Comparison of ENCODE assay signal across 8 cellular contexts in the genomic region with DNA sequence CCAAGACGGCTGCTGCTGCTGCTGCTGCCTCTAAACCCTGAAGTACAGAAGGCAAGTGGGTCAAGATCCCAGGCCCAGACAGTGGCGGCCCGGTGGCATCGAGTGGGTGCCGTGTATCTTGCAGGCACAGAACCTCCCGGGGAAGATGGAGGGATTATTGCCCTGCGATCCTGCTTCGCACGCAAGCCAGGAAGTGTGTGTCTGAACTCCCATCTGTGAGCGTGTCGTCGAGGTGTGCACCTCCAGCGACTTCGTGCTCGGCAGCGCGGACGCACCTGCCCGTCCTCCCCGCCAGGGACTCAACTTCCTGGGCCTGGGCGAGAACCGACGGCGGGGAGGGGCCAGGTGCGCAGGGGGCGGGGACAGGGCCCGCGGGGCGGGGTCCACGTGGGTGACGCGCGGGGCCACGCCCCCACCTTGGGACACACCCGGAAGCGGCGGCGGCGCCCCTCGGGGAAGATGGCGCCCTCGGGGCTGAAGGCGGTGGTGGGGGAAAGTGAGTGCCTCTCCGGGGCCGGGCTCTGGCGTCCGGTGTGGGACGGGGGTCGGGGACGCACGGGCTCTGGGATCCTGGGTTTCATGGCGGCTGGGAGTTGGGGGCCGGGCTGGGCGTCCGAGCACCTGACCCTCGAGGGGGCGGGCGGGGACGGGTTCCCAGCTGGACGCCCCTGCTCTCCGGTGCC. TPM values are rescaled to one million over a fixed set of nuclear protein-coding genes. Genes with fewer than 3 reads are reported as not detected.
DNase-seq lines count a peak whose midpoint lies in the region; ATAC-seq, FAIRE-seq and TF ChIP-seq lines count a peak whose summit lies in the region.

A gene (plus strand): TSS at position 420 of the 683 bp plus-strand sequence. CDS start 40 bp downstream, at position 460.

- no peak within 1 kb of the TSS for H2AFZ ChIP-seq in astrocyte (ENCODE audit: low read depth, low read length)

- H3K27me3 Mint-ChIP-seq in astrocyte (ENCODE audit: low read depth, unreplicated experiment) = peaks cover 7% of the 10 kb centered on the region

- H3K36me3 ChIP-seq in astrocyte (ENCODE audit: insufficient read depth, low read length) (no peaks in the 10 kb centered on the region), iPS-20b (ENCODE audit: insufficient read depth, low read depth, low read length) (no peaks in the 10 kb centered on the region)

- peak within 1 kb of the TSS; percentile 66 for H3K27ac Mint-ChIP-seq in astrocyte (ENCODE audit: unreplicated experiment)

- peaks cover 1% of the 10 kb centered on the region for H3K36me3 Mint-ChIP-seq in astrocyte (ENCODE audit: low read depth, unreplicated experiment)

- H3K9me3 ChIP-seq in astrocyte (ENCODE audit: insufficient read depth, low read depth, low read length) (peaks cover 5% of the 10 kb centered on the region), iPS-20b (ENCODE audit: insufficient read depth, low read depth, low read length) (no peaks in the 10 kb centered on the region)

- H3K27ac ChIP-seq in astrocyte (ENCODE audit: low read depth, low read length) (no peak within 1 kb of the TSS), iPS-20b (ENCODE audit: low read length) (no peak within 1 kb of the TSS)

- H3K79me2 ChIP-seq in astrocyte (ENCODE audit: insufficient read depth, low read length) = peaks cover 5% of the 10 kb centered on the region

- peak within 1 kb of the TSS; percentile 83 for H3K4me3 Mint-ChIP-seq in astrocyte (ENCODE audit: unreplicated experiment)

- H3K9ac ChIP-seq in astrocyte (ENCODE audit: low read length) (no peak within 1 kb of the TSS), iPS-20b (ENCODE audit: low read depth, low read length) (peak within 1 kb of the TSS; percentile 76)

- H3K4me3 ChIP-seq in astrocyte (ENCODE audit: insufficient read depth, low read depth, low read length) (no peak within 1 kb of the TSS), iPS-20b (ENCODE audit: low read length) (peak within 1 kb of the TSS; percentile 79)

- H4K20me1 ChIP-seq in astrocyte (ENCODE audit: insufficient read depth, low read length) = no peaks in the 10 kb centered on the region

- no peaks in the 10 kb centered on the region for H3K4me1 Mint-ChIP-seq in astrocyte (ENCODE audit: low read depth, unreplicated experiment)

- no peak for TF ChIP-seq CTCF in astrocyte (IDR thresholded peaks at IDR 0.05; ENCODE audit: insufficient read depth, low read depth, low read length)

- H3K4me2 ChIP-seq in astrocyte (ENCODE audit: low read length) = peak within 1 kb of the TSS; percentile 46

- ATAC-seq in GM21528 (IDR thresholded peaks at IDR 0.05; ENCODE audit: low FRiP score, unreplicated experiment) = peak; percentile 47

- H3K27me3 ChIP-seq in astrocyte (ENCODE audit: insufficient read depth, low read length) (peaks cover 13% of the 10 kb centered on the region), iPS-20b (ENCODE audit: insufficient read depth, low read length) (peaks cover 31% of the 10 kb centered on the region)

- H3K4me1 ChIP-seq in astrocyte (ENCODE audit: insufficient read depth, low read length) (no peaks in the 10 kb centered on the region), iPS-20b (ENCODE audit: insufficient read depth, low read length) (no peaks in the 10 kb centered on the region)

- no peak for FAIRE-seq in astrocyte (lab: Jason Lieb, UNC)

- DNase-seq in COLO668 (lab: John Stamatoyannopoulos, UW; ENCODE audit: unreplicated experiment) (peak; percentile 94), NAMALWA (ENCODE audit: low spot score) (peak; percentile 89), T-helper 9 cell (peak; percentile 96), astrocyte (ENCODE audit: low read depth) (no peak), KBM-7 (no peak)
- peak; percentile 93 to 95 for DNase-seq in stimulated activated CD4-positive, alpha-beta T cell treated with anti-CD3 and anti-CD28 coated beads, Interleukin-1b, Interleukin-23, amount 100 ng/mL, for 1 hour (ENCODE audit: low read depth in 2 of 2)

- no peaks in the 10 kb centered on the region for H3K9me3 Mint-ChIP-seq in astrocyte (ENCODE audit: unreplicated experiment)

- in situ Hi-C loops in KBM-7 (cut with MboI; ENCODE audit: low pct_unique_long_range_greater_than_20kb, low sequenced_read_pairs) = no loop called here

RNA-seq across cellular contexts. Expression of the gene that starts here (rescaled TPM):
- total RNA-seq in astrocyte = 48.6 and 49.6 TPM in 2 replicates

Comparison
In these comparisons a context has a peak if more than half of its experiments do, and no peak if none do; other contexts are left out.
1. DNase-seq: peak in COLO668 (single experiment), NAMALWA (single experiment), T-helper 9 cell (single experiment) and stimulated activated CD4-positive, alpha-beta T cell treated with anti-CD3 and anti-CD28 coated beads, Interleukin-1b, Interleukin-23, amount 100 ng/mL, for 1 hour (2 of 2); none in astrocyte (single experiment) and KBM-7 (single experiment).